Comparison of ENCODE assay signal across 24 cellular contexts in genomic region chr4:57168986-57169385, GRCh38. TPM values are rescaled to one million over a fixed set of nuclear protein-coding genes. Genes with fewer than 3 reads are reported as not detected.
"Had no signal": no experiment of that assay in that cellular context is flagged by ENCODE, and none has a peak within 500 bp of the region (broad histone marks: within the 10 kb centered on the region; RNA-seq: fewer than 3 reads in every experiment).

No MANE protein-coding gene starts in this region.

- H3K36me3 ChIP-seq: cardiac muscle cell, left lung, thoracic aorta, upper lobe of left lung had no signal

- H3K36me3 Mint-ChIP-seq: activated naive CD8-positive, alpha-beta T cell treated with anti-CD3 and anti-CD28 coated beads, Interleukin-2, amount 10 ng/mL, durations not matched to agents 7 days and 5 days had no signal

- H3K4me3 Mint-ChIP-seq: activated B cell treated with CpG ODN at 0.5 μM for 24 hours; activated CD4-positive, alpha-beta T cell treated with anti-CD3 and anti-CD28 coated beads for 36 hours; activated naive CD4-positive, alpha-beta T cell treated with anti-CD3 and anti-CD28 coated beads for 36 hours; activated naive CD8-positive, alpha-beta T cell treated with anti-CD3 and anti-CD28 coated beads, Interleukin-2, amount 10 ng/mL, durations not matched to agents 7 days and 5 days; activated T-cell treated with anti-CD3 and anti-CD28 coated beads, Interleukin-2, amount 50 U/mL, for 4 hours; nephron had no signal

- H3K27ac Mint-ChIP-seq: activated B cell treated with CpG ODN at 0.5 μM for 24 hours; activated CD4-positive, alpha-beta T cell treated with anti-CD3 and anti-CD28 coated beads for 36 hours; activated naive CD4-positive, alpha-beta T cell treated with anti-CD3 and anti-CD28 coated beads for 36 hours; activated naive CD8-positive, alpha-beta T cell treated with anti-CD3 and anti-CD28 coated beads, Interleukin-2, amount 10 ng/mL, durations not matched to agents 7 days and 5 days had no signal

- DNase-seq: activated B cell treated with CpG ODN at 0.5 μM for 24 hours; activated CD4-positive, alpha-beta T cell treated with anti-CD3 and anti-CD28 coated beads for 36 hours; activated CD4-positive, alpha-beta T cell treated with anti-CD3 and anti-CD28 coated beads, Interleukin-2, amount 50 U/mL, for 4 hours; activated CD8-positive, alpha-beta memory T cell treated with anti-CD3 and anti-CD28 coated beads for 24 hours; activated CD8-positive, alpha-beta memory T cell treated with anti-CD3 and anti-CD28 coated beads, Interleukin-2, amount 50 U/mL, for 4 hours; activated naive CD4-positive, alpha-beta T cell treated with anti-CD3 and anti-CD28 coated beads for 36 hours; activated naive CD8-positive, alpha-beta T cell treated with anti-CD3 and anti-CD28 coated beads, Interleukin-2, amount 10 ng/mL, durations not matched to agents 7 days and 5 days; activated T-cell treated with anti-CD3 and anti-CD28 coated beads, Interleukin-2, amount 50 U/mL, for 4 hours; amygdala; kidney glomerular epithelial cell; left lung; midbrain; occipital lobe; posterior cingulate gyrus; small intestine; stimulated activated CD4-positive, alpha-beta T cell treated with anti-CD3 and anti-CD28 coated beads, Interleukin-15, amount 100 ng/mL, for 24 hours; stimulated activated naive CD4-positive, alpha-beta T cell; T-helper 1 cell; T-helper 9 cell; upper lobe of left lung had no signal

- H3K27ac ChIP-seq: cardiac muscle cell, left lung, thoracic aorta, upper lobe of left lung had no signal

- H3K9me3 Mint-ChIP-seq: activated B cell treated with CpG ODN at 0.5 μM for 24 hours; activated naive CD4-positive, alpha-beta T cell treated with anti-CD3 and anti-CD28 coated beads for 36 hours; activated naive CD8-positive, alpha-beta T cell treated with anti-CD3 and anti-CD28 coated beads, Interleukin-2, amount 10 ng/mL, durations not matched to agents 7 days and 5 days; activated T-cell treated with anti-CD3 and anti-CD28 coated beads, Interleukin-2, amount 50 U/mL, for 4 hours had no signal

- H3K9me3 ChIP-seq: left lung, thoracic aorta, upper lobe of left lung had no signal

- H3K4me3 ChIP-seq: cardiac muscle cell, left lung, lung, thoracic aorta, upper lobe of left lung had no signal

- H3K27me3 ChIP-seq: cardiac muscle cell, upper lobe of left lung had no signal

RNA-seq across cellular contexts. Expression of gene IGFBP7, which starts 58.8 kb away (rescaled TPM):
- total RNA-seq: activated B cell treated with CpG ODN at 0.5 μM for 24 hours; activated CD4-positive, alpha-beta T cell treated with anti-CD3 and anti-CD28 coated beads for 36 hours had no signal
